13 cellular contexts compared by ENCODE assay signal in genomic region chr5:10453564-10453963, GRCh38. TPM values are rescaled to one million over a fixed set of nuclear protein-coding genes. Genes with fewer than 3 reads are reported as not detected.
DNase-seq lines count a peak whose midpoint lies in the region; ATAC-seq, FAIRE-seq and TF ChIP-seq lines count a peak whose summit lies in the region.
"Had no signal": no experiment of that assay in that cellular context is flagged by ENCODE, and none has a peak within 500 bp of the region (broad histone marks: within the 10 kb centered on the region; RNA-seq: fewer than 3 reads in every experiment).

No MANE protein-coding gene starts in this region.

- peaks cover 47% of the 10 kb centered on the region for H3K4me1 ChIP-seq in adipocyte (ENCODE audit: control insufficient read depth, insufficient read depth, low read length)
- peaks cover 12 to 60% of the 10 kb centered on the region in 2 donors for H3K4me1 ChIP-seq in left lung

- ATAC-seq in left lung (peak; percentile 70), HG02885 (IDR thresholded peaks at IDR 0.05; ENCODE audit: poor library complexity, unreplicated experiment) (no peak), esophagus mucosa (no peak)

- in situ Hi-C loops in ACHN (cut with HindIII; ENCODE audit: low pct_ligation_motif_present, low pct_unique_long_range_greater_than_20kb, low sequenced_read_pairs) = no loop called here

- intact Hi-C loops in left lung (cut with DNase I) = no loop called here

- H3K9me3 ChIP-seq in adipocyte (ENCODE audit: control insufficient read depth, low read length) (no peaks in the 10 kb centered on the region), left lung (no peaks in the 10 kb centered on the region)
- H3K9me3 ChIP-seq: heart right ventricle had no signal

- H3K27me3 ChIP-seq in adipocyte (replicated peaks; ENCODE audit: control insufficient read depth, insufficient read depth, low read length) (no peaks in the 10 kb centered on the region), left lung (no peaks in the 10 kb centered on the region)
- H3K27me3 ChIP-seq: heart right ventricle had no signal

- no peak for TF ChIP-seq CTCF in left lung (IDR thresholded peaks at IDR 0.05)

- FAIRE-seq in HTR-8/SVneo (lab: Jason Lieb, UNC) = peak; percentile 28

- H3K36me3 ChIP-seq in adipocyte (ENCODE audit: control insufficient read depth, insufficient read depth, low read length, severe bottlenecking) (no peaks in the 10 kb centered on the region), left lung (no peaks in the 10 kb centered on the region)
- H3K36me3 ChIP-seq: heart right ventricle had no signal

- DNase-seq in ACHN = peak; percentile 62
- DNase-seq in HTR-8/SVneo (ENCODE audit: insufficient read length, low spot score) = no peak
- DNase-seq in adipocyte (ENCODE audit: low read depth) = peak; percentile 52
- peak in 1 of 2 donors; percentile 82 for DNase-seq in left lung
- no peak for DNase-seq in NCI-H82 (lab: John Stamatoyannopoulos, UW)
- DNase-seq in NCI-H446 treated with DMSO at 0.1 percent for 48 hours (lab: John Stamatoyannopoulos, UW) = no peak
- DNase-seq: activated T-cell treated with anti-CD3 and anti-CD28 coated beads, Interleukin-2, amount 50 U/mL, for 48 hours; GOT3; heart right ventricle; NCI-H774; posterior cingulate gyrus had no signal

- no peak overlapping the region for H3K27ac ChIP-seq in left lung
- H3K27ac ChIP-seq: heart right ventricle had no signal

- no peak overlapping the region for H3K9ac ChIP-seq in adipocyte (ENCODE audit: low read length)

- H3K4me3 ChIP-seq in adipocyte (ENCODE audit: low read length) (no peak overlapping the region), left lung (no peak overlapping the region)
- H3K4me3 ChIP-seq: heart right ventricle had no signal

RNA-seq across cellular contexts. Expression of gene ROPN1L, which starts 11.9 kb away (rescaled TPM):
- total RNA-seq in left lung = 1 to 10 TPM in 1 of 2 donors, under 1 TPM in 1; 0.50 to 9.5 TPM
- total RNA-seq in esophagus mucosa = not detected

Comparison
In these comparisons a context has a peak if more than half of its experiments do, and no peak if none do; other contexts are left out.
1. DNase-seq: peak in ACHN (single experiment) and adipocyte (single experiment); none in HTR-8/SVneo (single experiment), NCI-H82 (single experiment) and NCI-H446 treated with DMSO at 0.1 percent for 48 hours (single experiment).